Comparison of ENCODE assay signal across 9 cellular contexts in the genomic region with DNA sequence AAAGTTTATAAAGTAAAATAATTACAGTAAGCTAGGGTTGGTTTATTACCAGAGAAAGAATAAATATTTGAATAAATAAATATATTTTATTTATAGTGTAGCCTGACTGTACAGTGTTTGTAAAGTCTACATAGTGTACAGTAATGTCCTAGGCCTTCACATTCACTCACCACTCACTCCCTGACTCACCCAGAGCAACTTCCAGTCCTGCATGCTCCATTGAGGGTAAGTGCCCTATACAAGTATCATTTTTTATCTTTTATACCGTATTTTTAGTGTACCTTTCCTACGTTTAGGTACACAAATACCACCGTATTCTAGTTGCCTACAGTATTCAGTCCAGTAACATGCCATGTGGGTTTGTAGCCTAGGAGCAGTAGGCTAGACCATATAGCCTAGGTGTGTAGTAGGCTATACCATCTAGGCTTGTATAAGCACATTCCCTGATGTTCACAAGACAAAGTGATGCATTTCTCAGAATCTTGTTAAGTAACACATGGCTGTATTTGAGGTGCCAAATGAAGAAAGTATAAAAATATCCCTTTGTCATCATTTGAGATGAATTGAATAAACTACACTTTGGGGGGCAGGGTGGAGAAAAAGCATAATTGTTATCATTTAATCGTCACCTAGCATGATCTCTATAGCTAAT. TPM values are rescaled to one million over a fixed set of nuclear protein-coding genes. Genes with fewer than 3 reads are reported as not detected.
DNase-seq lines count a peak whose midpoint lies in the region; ATAC-seq, FAIRE-seq and TF ChIP-seq lines count a peak whose summit lies in the region.
"Had no signal": no experiment of that assay in that cellular context is flagged by ENCODE, and none has a peak within 500 bp of the region (broad histone marks: within the 10 kb centered on the region; RNA-seq: fewer than 3 reads in every experiment).

No MANE protein-coding gene starts in this region.

- no peaks in the 10 kb centered on the region for H4K20me1 ChIP-seq in keratinocyte (ENCODE audit: control insufficient read depth, extremely low read depth, insufficient read depth, low read length)

- dilution Hi-C loops in keratinocyte (cut with MboI; ENCODE audit: extremely low pct_ligation_motif_present, low sequenced_read_pairs): no loop called here

- H3K4me1 Mint-ChIP-seq in activated T-cell treated with anti-CD3 and anti-CD28 coated beads, Interleukin-2, amount 50 U/mL, for 24 hours (ENCODE audit: low read depth): peaks cover 6% of the 10 kb centered on the region
- H3K4me1 Mint-ChIP-seq in activated T-helper 2 cell treated with anti-CD3 and anti-CD28 coated beads, Interferon-gamma antibody, Interleukin-2, Interleukin-4, amounts not matched to agents 10 μg/mL and 5 μg/mL and 100 μg/mL, durations not matched to agents 14 hours and 24 hours and 36 hours (ENCODE audit: low read depth): peaks cover 5% of the 10 kb centered on the region

- H3K9me3 Mint-ChIP-seq in activated T-cell treated with anti-CD3 and anti-CD28 coated beads, Interleukin-2, amount 50 U/mL, for 24 hours: no peaks in the 10 kb centered on the region
- no peaks in the 10 kb centered on the region for H3K9me3 Mint-ChIP-seq in activated T-helper 2 cell treated with anti-CD3 and anti-CD28 coated beads, Interferon-gamma antibody, Interleukin-2, Interleukin-4, amounts not matched to agents 10 μg/mL and 5 μg/mL and 100 μg/mL, durations not matched to agents 14 hours and 24 hours and 36 hours
- H3K9me3 Mint-ChIP-seq: neural crest cell had no signal

- no peak for ATAC-seq in GM18870 (IDR thresholded peaks at IDR 0.05; ENCODE audit: unreplicated experiment)

- intact Hi-C loops in activated T-helper 2 cell treated with anti-CD3 and anti-CD28 coated beads, Interferon-gamma antibody, Interleukin-2, Interleukin-4, amounts not matched to agents 10 μg/mL and 5 μg/mL and 100 μg/mL, durations not matched to agents 14 hours and 24 hours and 36 hours (cut with micrococcal nuclease): loop anchor here (1.0 to 10.0 kb wide), 4 partner anchors 16 to 740 kb away; no protein-coding TSS in a partner anchor

- 81% methylated on average over 4 of the region's 4 CpGs for whole genome bisulfite sequencing in thymus

- peak overlapping the region; percentile 72 for H3K4me2 ChIP-seq in keratinocyte (ENCODE audit: control insufficient read depth, extremely low read depth, insufficient read depth, low read depth, low read length)

- H3K27me3 ChIP-seq in keratinocyte (ENCODE audit: control insufficient read depth, extremely low read depth, insufficient read depth, low read length): no peaks in the 10 kb centered on the region
- H3K27me3 ChIP-seq in thymus (ENCODE audit: control insufficient read depth, insufficient read depth): no peaks in the 10 kb centered on the region

- H3K36me3 Mint-ChIP-seq in activated T-cell treated with anti-CD3 and anti-CD28 coated beads, Interleukin-2, amount 50 U/mL, for 24 hours (ENCODE audit: low read depth): no peaks in the 10 kb centered on the region
- no peaks in the 10 kb centered on the region for H3K36me3 Mint-ChIP-seq in activated T-helper 2 cell treated with anti-CD3 and anti-CD28 coated beads, Interferon-gamma antibody, Interleukin-2, Interleukin-4, amounts not matched to agents 10 μg/mL and 5 μg/mL and 100 μg/mL, durations not matched to agents 14 hours and 24 hours and 36 hours (ENCODE audit: low read depth)

- TF ChIP-seq CTCF in keratinocyte (optimal IDR thresholded peaks at IDR 0.05 in 1 of 3, IDR thresholded peaks at IDR 0.05 in 1 of 3, conservative IDR thresholded peaks at IDR 0.05 in 1 of 3; ENCODE audit: extremely low read depth in 1 of 3, insufficient read depth in 2 of 3, low read length in 3 of 3): no peak

- H3K9me3 ChIP-seq in keratinocyte (ENCODE audit: control insufficient read depth, low read depth, low read length) (no peaks in the 10 kb centered on the region), thymus (ENCODE audit: control insufficient read depth) (no peaks in the 10 kb centered on the region)

- H3K36me3 ChIP-seq in keratinocyte (ENCODE audit: control insufficient read depth in 2 of 2, extremely low read depth in 1 of 2, insufficient read depth in 2 of 2, low read length in 2 of 2) (no peaks in the 10 kb centered on the region), thymus (ENCODE audit: control insufficient read depth, insufficient read depth) (no peaks in the 10 kb centered on the region)

- H2AFZ ChIP-seq in keratinocyte (ENCODE audit: control insufficient read depth, low read length): peak overlapping the region; percentile 92

- H3K9me1 ChIP-seq in keratinocyte (ENCODE audit: control insufficient read depth, extremely low read depth, insufficient read depth, low read length): no peaks in the 10 kb centered on the region

- DNase-seq in activated T-cell treated with anti-CD3 and anti-CD28 coated beads, Interleukin-2, amount 50 U/mL, for 24 hours: no peak
- no peak for DNase-seq in activated T-cell treated with anti-CD3 and anti-CD28 coated beads for 4 hours
- no peak for DNase-seq in activated T-helper 2 cell treated with anti-CD3 and anti-CD28 coated beads, Interferon-gamma antibody, Interleukin-2, Interleukin-4, amounts not matched to agents 10 μg/mL and 5 μg/mL and 100 μg/mL, durations not matched to agents 14 hours and 24 hours and 36 hours (ENCODE audit: low spot score)
- no peak for DNase-seq in keratinocyte (ENCODE audit: low read depth, low spot score)
- no peak for DNase-seq in NCI-H774 (lab: John Stamatoyannopoulos, UW)
- DNase-seq in DMS114 treated with DMSO at 0.1 percent for 48 hours (lab: John Stamatoyannopoulos, UW; ENCODE audit: unreplicated experiment): no peak

- H3K27ac ChIP-seq in keratinocyte (ENCODE audit: control insufficient read depth, insufficient read depth, low read length) (peak overlapping the region; percentile 63), thymus (ENCODE audit: low read depth) (no peak overlapping the region)

- H3K4me3 ChIP-seq in keratinocyte (ENCODE audit: control insufficient read depth in 2 of 3, extremely low read depth in 1 of 3, insufficient read depth in 2 of 3, low read depth in 1 of 3, low read length in 3 of 3): peak overlapping the region in 1 of 3 experiments; percentile 63
- peak overlapping the region; percentile 28 for H3K4me3 ChIP-seq in thymus (ENCODE audit: low read length)

- peak overlapping the region; percentile 72 for H3K9ac ChIP-seq in keratinocyte (ENCODE audit: control insufficient read depth, extremely low read depth, insufficient read depth, low read length)

- peak overlapping the region; percentile 77 for H3K4me3 Mint-ChIP-seq in activated T-cell treated with anti-CD3 and anti-CD28 coated beads, Interleukin-2, amount 50 U/mL, for 24 hours
- H3K4me3 Mint-ChIP-seq in activated T-helper 2 cell treated with anti-CD3 and anti-CD28 coated beads, Interferon-gamma antibody, Interleukin-2, Interleukin-4, amounts not matched to agents 10 μg/mL and 5 μg/mL and 100 μg/mL, durations not matched to agents 14 hours and 24 hours and 36 hours (ENCODE audit: low read depth): peak overlapping the region; percentile 77

- no peaks in the 10 kb centered on the region for H3K79me2 ChIP-seq in keratinocyte (ENCODE audit: control insufficient read depth, insufficient read depth, low read length)

- peaks cover 6% of the 10 kb centered on the region for H3K4me1 ChIP-seq in keratinocyte (ENCODE audit: control insufficient read depth, extremely low read depth, insufficient read depth, low read length)
- no peaks in the 10 kb centered on the region for H3K4me1 ChIP-seq in thymus (ENCODE audit: control insufficient read depth, insufficient read depth, low read length)

- H3K27me3 Mint-ChIP-seq in activated T-cell treated with anti-CD3 and anti-CD28 coated beads, Interleukin-2, amount 50 U/mL, for 24 hours: no peaks in the 10 kb centered on the region
- H3K27me3 Mint-ChIP-seq in activated T-helper 2 cell treated with anti-CD3 and anti-CD28 coated beads, Interferon-gamma antibody, Interleukin-2, Interleukin-4, amounts not matched to agents 10 μg/mL and 5 μg/mL and 100 μg/mL, durations not matched to agents 14 hours and 24 hours and 36 hours (ENCODE audit: low read depth): peaks cover 22% of the 10 kb centered on the region

- FAIRE-seq in keratinocyte (lab: Jason Lieb, UNC): peak; percentile 41

- H3K27ac Mint-ChIP-seq in activated T-cell treated with anti-CD3 and anti-CD28 coated beads, Interleukin-2, amount 50 U/mL, for 24 hours: no peak overlapping the region
- no peak overlapping the region for H3K27ac Mint-ChIP-seq in activated T-helper 2 cell treated with anti-CD3 and anti-CD28 coated beads, Interferon-gamma antibody, Interleukin-2, Interleukin-4, amounts not matched to agents 10 μg/mL and 5 μg/mL and 100 μg/mL, durations not matched to agents 14 hours and 24 hours and 36 hours

RNA-seq across cellular contexts. Expression of gene KLHL8, which starts 14.7 kb away (rescaled TPM):
- total RNA-seq in activated T-helper 2 cell treated with anti-CD3 and anti-CD28 coated beads, Interferon-gamma antibody, Interleukin-2, Interleukin-4, amounts not matched to agents 10 μg/mL and 5 μg/mL and 100 μg/mL, durations not matched to agents 14 hours and 24 hours and 36 hours: 11.6 and 12.3 TPM in 2 replicates
- polyA plus RNA-seq in keratinocyte (3.0 to 6.7 TPM (median 4.4 TPM) in 3 replicates), thymus (4.2 TPM)
- polyA plus RNA-seq in keratinocyte (2011; ENCODE audit: low read depth): 19.3 TPM
- 2.8 and 4.9 TPM in 2 replicates for polyA plus RNA-seq in keratinocyte (2011; cell fraction: cytosol; rRNA removed)
- polyA plus RNA-seq in keratinocyte (2011; cell fraction: nucleus; rRNA removed): 3.3 and 4.4 TPM in 2 replicates
- 5.6 and 6.8 TPM in 2 replicates for polyA plus RNA-seq in keratinocyte (2012; ENCODE audit: low replicate concordance)
- polyA minus RNA-seq in keratinocyte: 2.3 to 15.0 TPM (median 6.0 TPM) in 3 replicates
- polyA minus RNA-seq in keratinocyte (2011; cell fraction: cytosol; rRNA and poly(A)+ RNA removed): 9.2 TPM
- polyA minus RNA-seq in keratinocyte (2011; cell fraction: nucleus; rRNA and poly(A)+ RNA removed): 5.6 and 6.7 TPM in 2 replicates
